In genomic region chr7:44123190-44124003, GRCh38 we compare ENCODE assay signal across 8 cellular contexts. TPM values are rescaled to one million over a fixed set of nuclear protein-coding genes. Genes with fewer than 3 reads are reported as not detected.
DNase-seq lines count a peak whose midpoint lies in the region; ATAC-seq and TF ChIP-seq lines count a peak whose summit lies in the region.

TSS of gene POLD2 (minus strand) at chr7:44123548. CDS start at chr7:44122053, 1,495 bp downstream.

- DNase-seq in AG20443 (ENCODE audit: low spot score) (peak; percentile 99), NCI-H460 (ENCODE audit: extremely low read depth, low read depth) (peak; percentile 95), chondrocyte (ENCODE audit: low spot score) (peak; percentile 99), kidney epithelial cell (ENCODE audit: low read depth) (peak; percentile 79)
- DNase-seq in activated CD4-positive, alpha-beta T cell treated with anti-CD3 and anti-CD28 coated beads for 24 hours (ENCODE audit: low read depth in 2 of 2), result peak; percentile 97 to 98
- peak; percentile 95 to 98 for DNase-seq in stimulated activated CD4-positive, alpha-beta T cell treated with anti-CD3 and anti-CD28 coated beads, Interleukin-15, amount 100 ng/mL, for 48 hours (ENCODE audit: low read depth in 2 of 2)

- H3K27me3 ChIP-seq in kidney epithelial cell (ENCODE audit: control insufficient read depth, insufficient read depth, low read length), result no peaks in the 10 kb centered on the region

- H3K36me3 Mint-ChIP-seq in chondrocyte (ENCODE audit: low read depth), result peaks cover 18% of the 10 kb centered on the region

- peak within 1 kb of the TSS; percentile 83 for H3K27ac Mint-ChIP-seq in chondrocyte (ENCODE audit: unreplicated experiment)

- TF ChIP-seq CTCF in chondrocyte (IDR thresholded peaks at IDR 0.05), result no peak
- TF ChIP-seq CTCF in kidney epithelial cell (IDR thresholded peaks at IDR 0.05; ENCODE audit: insufficient read depth, low read length, poor library complexity, severe bottlenecking), result no peak

- peak within 1 kb of the TSS; percentile 72 for H3K4me3 Mint-ChIP-seq in chondrocyte (ENCODE audit: unreplicated experiment)

- ATAC-seq in GM19043 (IDR thresholded peaks at IDR 0.05; ENCODE audit: low read depth, unreplicated experiment), result peak; percentile 99
- peak; percentile 86 for ATAC-seq in HG03378 (IDR thresholded peaks at IDR 0.05; ENCODE audit: unreplicated experiment)

- peak within 1 kb of the TSS; percentile 60 for H3K4me3 ChIP-seq in kidney epithelial cell (ENCODE audit: low read depth, low read length)

- peaks cover 21% of the 10 kb centered on the region for H3K4me1 Mint-ChIP-seq in chondrocyte (ENCODE audit: low read depth)

- peaks cover 16% of the 10 kb centered on the region for H3K9me3 Mint-ChIP-seq in chondrocyte (ENCODE audit: low read depth)

- H3K27me3 Mint-ChIP-seq in chondrocyte (ENCODE audit: low read depth), result no peaks in the 10 kb centered on the region

- no peaks in the 10 kb centered on the region for H3K36me3 ChIP-seq in kidney epithelial cell (ENCODE audit: control insufficient read depth, insufficient read depth, low read length)

RNA-seq across cellular contexts. Expression of gene POLD2, which starts in this region (rescaled TPM):
- total RNA-seq in NCI-H460 (2014; rRNA removed; shearing (Covaris generic)), result 151 and 174 TPM in 2 replicates
- polyA plus RNA-seq in NCI-H460 (2014; cell fraction: nucleus; rRNA removed), result 263 and 293 TPM in 2 replicates
- total RNA-seq in chondrocyte (49.2 to 64.5 TPM (median 57.3 TPM) in 3 replicates), kidney epithelial cell (72.8 and 73.0 TPM in 2 replicates)

Comparison
In these comparisons a context has a peak if more than half of its experiments do, and no peak if none do; other contexts are left out.
1. Peak in every context shown above with its lines: DNase-seq, ATAC-seq and H3K4me3 ChIP-seq.